ENCODE assay signal across 1 cellular context in the genomic region with DNA sequence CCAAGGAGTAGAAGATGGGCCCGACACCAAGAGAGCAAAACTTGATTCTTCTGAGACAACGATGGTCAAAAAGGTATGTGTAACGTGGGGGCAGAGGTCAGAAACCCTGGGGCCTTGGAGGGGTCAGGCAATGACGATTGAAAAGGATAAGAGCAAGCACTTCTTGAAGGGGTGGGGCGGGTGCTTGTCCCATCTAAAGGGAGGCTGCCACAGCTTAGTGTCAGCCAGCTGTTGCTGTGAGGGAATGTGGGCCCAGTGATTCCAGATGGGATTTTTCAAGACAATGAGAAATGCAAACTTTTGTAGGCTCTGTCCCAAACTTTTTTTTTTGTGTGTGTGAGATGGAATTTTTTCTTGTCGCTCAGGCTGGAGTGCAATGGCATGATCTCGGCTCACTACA.
TF ChIP-seq lines count a peak whose summit lies in the region.

No MANE protein-coding gene starts in this region.

TF ChIP-seq in GM23338, 12 proteins besides CTCF, POLR2A, EP300 and RAD21 (continued from another document):
- TF ChIP-seq, protein P1, sequence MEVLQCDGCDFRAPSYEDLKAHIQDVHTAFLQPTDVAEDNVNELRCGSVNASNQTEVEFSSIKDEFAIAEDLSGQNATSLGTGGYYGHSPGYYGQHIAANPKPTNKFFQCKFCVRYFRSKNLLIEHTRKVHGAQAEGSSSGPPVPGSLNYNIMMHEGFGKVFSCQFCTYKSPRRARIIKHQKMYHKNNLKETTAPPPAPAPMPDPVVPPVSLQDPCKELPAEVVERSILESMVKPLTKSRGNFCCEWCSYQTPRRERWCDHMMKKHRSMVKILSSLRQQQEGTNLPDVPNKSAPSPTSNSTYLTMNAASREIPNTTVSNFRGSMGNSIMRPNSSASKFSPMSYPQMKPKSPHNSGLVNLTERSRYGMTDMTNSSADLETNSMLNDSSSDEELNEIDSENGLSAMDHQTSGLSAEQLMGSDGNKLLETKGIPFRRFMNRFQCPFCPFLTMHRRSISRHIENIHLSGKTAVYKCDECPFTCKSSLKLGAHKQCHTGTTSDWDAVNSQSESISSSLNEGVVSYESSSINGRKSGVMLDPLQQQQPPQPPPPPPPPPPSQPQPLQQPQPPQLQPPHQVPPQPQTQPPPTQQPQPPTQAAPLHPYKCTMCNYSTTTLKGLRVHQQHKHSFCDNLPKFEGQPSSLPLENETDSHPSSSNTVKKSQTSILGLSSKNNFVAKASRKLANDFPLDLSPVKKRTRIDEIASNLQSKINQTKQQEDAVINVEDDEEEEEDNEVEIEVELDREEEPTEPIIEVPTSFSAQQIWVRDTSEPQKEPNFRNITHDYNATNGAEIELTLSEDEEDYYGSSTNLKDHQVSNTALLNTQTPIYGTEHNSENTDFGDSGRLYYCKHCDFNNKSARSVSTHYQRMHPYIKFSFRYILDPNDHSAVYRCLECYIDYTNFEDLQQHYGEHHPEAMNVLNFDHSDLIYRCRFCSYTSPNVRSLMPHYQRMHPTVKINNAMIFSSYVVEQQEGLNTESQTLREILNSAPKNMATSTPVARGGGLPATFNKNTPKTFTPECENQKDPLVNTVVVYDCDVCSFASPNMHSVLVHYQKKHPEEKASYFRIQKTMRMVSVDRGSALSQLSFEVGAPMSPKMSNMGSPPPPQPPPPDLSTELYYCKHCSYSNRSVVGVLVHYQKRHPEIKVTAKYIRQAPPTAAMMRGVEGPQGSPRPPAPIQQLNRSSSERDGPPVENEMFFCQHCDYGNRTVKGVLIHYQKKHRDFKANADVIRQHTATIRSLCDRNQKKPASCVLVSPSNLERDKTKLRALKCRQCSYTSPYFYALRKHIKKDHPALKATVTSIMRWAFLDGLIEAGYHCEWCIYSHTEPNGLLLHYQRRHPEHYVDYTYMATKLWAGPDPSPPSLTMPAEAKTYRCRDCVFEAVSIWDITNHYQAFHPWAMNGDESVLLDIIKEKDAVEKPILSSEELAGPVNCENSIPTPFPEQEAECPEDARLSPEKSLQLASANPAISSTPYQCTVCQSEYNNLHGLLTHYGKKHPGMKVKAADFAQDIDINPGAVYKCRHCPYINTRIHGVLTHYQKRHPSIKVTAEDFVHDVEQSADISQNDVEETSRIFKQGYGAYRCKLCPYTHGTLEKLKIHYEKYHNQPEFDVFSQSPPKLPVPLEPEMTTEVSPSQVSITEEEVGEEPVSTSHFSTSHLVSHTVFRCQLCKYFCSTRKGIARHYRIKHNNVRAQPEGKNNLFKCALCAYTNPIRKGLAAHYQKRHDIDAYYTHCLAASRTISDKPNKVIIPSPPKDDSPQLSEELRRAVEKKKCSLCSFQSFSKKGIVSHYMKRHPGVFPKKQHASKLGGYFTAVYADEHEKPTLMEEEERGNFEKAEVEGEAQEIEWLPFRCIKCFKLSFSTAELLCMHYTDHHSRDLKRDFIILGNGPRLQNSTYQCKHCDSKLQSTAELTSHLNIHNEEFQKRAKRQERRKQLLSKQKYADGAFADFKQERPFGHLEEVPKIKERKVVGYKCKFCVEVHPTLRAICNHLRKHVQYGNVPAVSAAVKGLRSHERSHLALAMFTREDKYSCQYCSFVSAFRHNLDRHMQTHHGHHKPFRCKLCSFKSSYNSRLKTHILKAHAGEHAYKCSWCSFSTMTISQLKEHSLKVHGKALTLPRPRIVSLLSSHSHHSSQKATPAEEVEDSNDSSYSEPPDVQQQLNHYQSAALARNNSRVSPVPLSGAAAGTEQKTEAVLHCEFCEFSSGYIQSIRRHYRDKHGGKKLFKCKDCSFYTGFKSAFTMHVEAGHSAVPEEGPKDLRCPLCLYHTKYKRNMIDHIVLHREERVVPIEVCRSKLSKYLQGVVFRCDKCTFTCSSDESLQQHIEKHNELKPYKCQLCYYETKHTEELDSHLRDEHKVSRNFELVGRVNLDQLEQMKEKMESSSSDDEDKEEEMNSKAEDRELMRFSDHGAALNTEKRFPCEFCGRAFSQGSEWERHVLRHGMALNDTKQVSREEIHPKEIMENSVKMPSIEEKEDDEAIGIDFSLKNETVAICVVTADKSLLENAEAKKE (CRISPR knock-in tag; IDR thresholded peaks at IDR 0.05), result no peak
- TF ChIP-seq CREB1 (CRISPR knock-in tag; IDR thresholded peaks at IDR 0.05; ENCODE audit: low read depth) (no peak), ZNF331 (CRISPR knock-in tag; IDR thresholded peaks at IDR 0.05; ENCODE audit: low read depth) (no peak), STAT1 (IDR thresholded peaks at IDR 0.05; ENCODE audit: unreplicated experiment) (no peak), POLR2AphosphoS5 (IDR thresholded peaks at IDR 0.05; ENCODE audit: low read depth) (no peak), EZH2phosphoT487 (IDR thresholded peaks at IDR 0.05; ENCODE audit: unreplicated experiment) (no peak), EZH2 (IDR thresholded peaks at IDR 0.05; ENCODE audit: low read depth, unreplicated experiment) (no peak), NANOG (IDR thresholded peaks at IDR 0.05; ENCODE audit: borderline replicate concordance) (no peak), JUNB (IDR thresholded peaks at IDR 0.05; ENCODE audit: unreplicated experiment) (no peak)
- TF ChIP-seq, protein P2, sequence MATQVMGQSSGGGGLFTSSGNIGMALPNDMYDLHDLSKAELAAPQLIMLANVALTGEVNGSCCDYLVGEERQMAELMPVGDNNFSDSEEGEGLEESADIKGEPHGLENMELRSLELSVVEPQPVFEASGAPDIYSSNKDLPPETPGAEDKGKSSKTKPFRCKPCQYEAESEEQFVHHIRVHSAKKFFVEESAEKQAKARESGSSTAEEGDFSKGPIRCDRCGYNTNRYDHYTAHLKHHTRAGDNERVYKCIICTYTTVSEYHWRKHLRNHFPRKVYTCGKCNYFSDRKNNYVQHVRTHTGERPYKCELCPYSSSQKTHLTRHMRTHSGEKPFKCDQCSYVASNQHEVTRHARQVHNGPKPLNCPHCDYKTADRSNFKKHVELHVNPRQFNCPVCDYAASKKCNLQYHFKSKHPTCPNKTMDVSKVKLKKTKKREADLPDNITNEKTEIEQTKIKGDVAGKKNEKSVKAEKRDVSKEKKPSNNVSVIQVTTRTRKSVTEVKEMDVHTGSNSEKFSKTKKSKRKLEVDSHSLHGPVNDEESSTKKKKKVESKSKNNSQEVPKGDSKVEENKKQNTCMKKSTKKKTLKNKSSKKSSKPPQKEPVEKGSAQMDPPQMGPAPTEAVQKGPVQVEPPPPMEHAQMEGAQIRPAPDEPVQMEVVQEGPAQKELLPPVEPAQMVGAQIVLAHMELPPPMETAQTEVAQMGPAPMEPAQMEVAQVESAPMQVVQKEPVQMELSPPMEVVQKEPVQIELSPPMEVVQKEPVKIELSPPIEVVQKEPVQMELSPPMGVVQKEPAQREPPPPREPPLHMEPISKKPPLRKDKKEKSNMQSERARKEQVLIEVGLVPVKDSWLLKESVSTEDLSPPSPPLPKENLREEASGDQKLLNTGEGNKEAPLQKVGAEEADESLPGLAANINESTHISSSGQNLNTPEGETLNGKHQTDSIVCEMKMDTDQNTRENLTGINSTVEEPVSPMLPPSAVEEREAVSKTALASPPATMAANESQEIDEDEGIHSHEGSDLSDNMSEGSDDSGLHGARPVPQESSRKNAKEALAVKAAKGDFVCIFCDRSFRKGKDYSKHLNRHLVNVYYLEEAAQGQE (IDR thresholded peaks at IDR 0.05; ENCODE audit: unreplicated experiment), result no peak
- TF ChIP-seq, protein P3, sequence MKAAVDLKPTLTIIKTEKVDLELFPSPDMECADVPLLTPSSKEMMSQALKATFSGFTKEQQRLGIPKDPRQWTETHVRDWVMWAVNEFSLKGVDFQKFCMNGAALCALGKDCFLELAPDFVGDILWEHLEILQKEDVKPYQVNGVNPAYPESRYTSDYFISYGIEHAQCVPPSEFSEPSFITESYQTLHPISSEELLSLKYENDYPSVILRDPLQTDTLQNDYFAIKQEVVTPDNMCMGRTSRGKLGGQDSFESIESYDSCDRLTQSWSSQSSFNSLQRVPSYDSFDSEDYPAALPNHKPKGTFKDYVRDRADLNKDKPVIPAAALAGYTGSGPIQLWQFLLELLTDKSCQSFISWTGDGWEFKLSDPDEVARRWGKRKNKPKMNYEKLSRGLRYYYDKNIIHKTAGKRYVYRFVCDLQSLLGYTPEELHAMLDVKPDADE (IDR thresholded peaks at IDR 0.05), result no peak
